Comparison of ENCODE assay signal across 8 cellular contexts in the genomic region with DNA sequence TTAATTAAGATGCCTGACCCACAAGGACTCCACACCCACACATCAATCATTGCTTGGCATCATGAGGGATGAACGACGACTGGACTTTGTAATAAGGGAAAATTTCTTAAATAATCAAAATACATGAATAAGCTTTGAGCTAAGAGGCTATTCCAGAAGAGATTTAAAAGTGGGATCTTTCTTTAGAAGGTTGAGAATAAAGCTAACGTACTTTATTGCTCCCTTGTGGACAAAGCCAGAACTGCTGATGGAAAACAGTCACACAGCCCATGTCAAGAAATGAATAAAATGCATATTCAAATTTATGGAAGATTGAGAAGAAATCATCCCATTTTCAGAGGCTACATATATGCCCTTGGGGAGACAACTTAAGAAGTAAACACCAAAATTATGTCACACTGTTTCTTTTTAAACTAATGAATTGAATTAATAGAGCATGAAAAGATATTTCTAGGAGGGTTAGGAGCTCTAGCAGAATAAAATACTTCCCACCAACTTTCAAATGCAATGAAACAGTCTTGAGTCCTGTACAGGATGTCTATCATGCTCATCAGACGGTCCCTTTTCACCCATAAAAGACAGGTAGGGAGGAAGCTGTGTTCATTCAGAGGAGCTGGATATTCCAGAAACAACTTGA.
DNase-seq lines count a peak whose midpoint lies in the region; ATAC-seq and TF ChIP-seq lines count a peak whose summit lies in the region.

No MANE protein-coding gene starts in this region.

- intact Hi-C loops in PC-9 (cut with micrococcal nuclease; ENCODE audit: unreplicated experiment) = loop anchor here (5.0 kb wide), 1 partner anchor 64 kb away; no protein-coding TSS in a partner anchor

- TF ChIP-seq CTCF in AG09309 (IDR thresholded peaks at IDR 0.05; ENCODE audit: control insufficient read depth, insufficient read depth, low read depth, low read length, missing control alignments) (peak; percentile 73), PC-9 (conservative IDR thresholded peaks at IDR 0.05) (peak; percentile 85)

- ATAC-seq in GM18867 (IDR thresholded peaks at IDR 0.05; ENCODE audit: unreplicated experiment) = no peak

- CTCF ChIA-PET in PC-9 (lab: Charles Lee) = interaction anchor here (0.6 to 0.9 kb wide), 3 partner anchors 9 to 111 kb away, joined by 3 to 4 read pairs (median 3); no protein-coding TSS in a partner anchor

- H3K4me1 ChIP-seq in PC-9 (replicated peaks; ENCODE audit: insufficient read depth) = no peaks in the 10 kb centered on the region

- no peak overlapping the region for H3K4me3 ChIP-seq in AG09309 (ENCODE audit: control insufficient read depth, low read depth, low read length)
- no peak overlapping the region for H3K4me3 ChIP-seq in PC-9

- H3K9me3 ChIP-seq in PC-9 (ENCODE audit: insufficient read depth, low read depth) = no peaks in the 10 kb centered on the region; the same call in 1 of the 2 replicates

- no peak overlapping the region for H3K27ac ChIP-seq in PC-9

- H3K27me3 ChIP-seq in PC-9 (ENCODE audit: insufficient read depth, low read depth) = no peaks in the 10 kb centered on the region

- no peak overlapping the region for H2AFZ ChIP-seq in PC-9

- peaks cover 10% of the 10 kb centered on the region; the same call in 1 of the 2 replicates for H3K36me3 ChIP-seq in PC-9 (ENCODE audit: low read depth)

- peaks cover 8% of the 10 kb centered on the region for H4K20me1 ChIP-seq in PC-9 (ENCODE audit: insufficient read depth)

- H3K9me2 ChIP-seq in PC-9 (ENCODE audit: insufficient read depth) = no peaks in the 10 kb centered on the region

- no peaks in the 10 kb centered on the region; the same call in 1 of the 2 replicates for H3F3A ChIP-seq in PC-9 (ENCODE audit: insufficient read depth, low read depth)

- no peak overlapping the region for H3K4me2 ChIP-seq in PC-9

- no TSS peak for BruUV-seq in PC-9 (replicated peaks; lab: Mats Ljungman, UMichigan)

- POLR2A ChIA-PET in PC-9 (lab: Charles Lee; ENCODE audit: unreplicated experiment) = interaction anchor here (0.7 to 0.9 kb wide), 2 partner anchors 98 to 189 kb away, joined by 4 to 6 read pairs; no protein-coding TSS in a partner anchor

- no peaks in the 10 kb centered on the region for H3K79me2 ChIP-seq in PC-9 (ENCODE audit: low read depth)

- no peak for DNase-seq in AG09309 (ENCODE audit: low read depth)
- DNase-seq in GM03348 (ENCODE audit: low spot score) = peak; percentile 61
- DNase-seq in PC-9 = no peak
- DNase-seq in dermis microvascular lymphatic vessel endothelial cell (ENCODE audit: low read depth in 2 of 2) = peak; percentile 30 to 49
- peak; percentile 52 for DNase-seq in myocyte (ENCODE audit: low read depth)
- no peak for DNase-seq in H4 (ENCODE audit: low spot score)
- DNase-seq in UCSD-AML1 (lab: John Stamatoyannopoulos, UW; ENCODE audit: unreplicated experiment) = no peak

Comparison
In these comparisons a context has a peak if more than half of its experiments do, and no peak if none do; other contexts are left out.
1. DNase-seq: peak in GM03348 (single experiment), dermis microvascular lymphatic vessel endothelial cell (2 of 2) and myocyte (single experiment); none in AG09309 (single experiment), PC-9 (0 of 2), H4 (single experiment) and UCSD-AML1 (single experiment).